Comparison of ENCODE assay signal across 8 cellular contexts in genomic region chr10:20841419-20841818, GRCh38.
"Had no signal": no experiment of that assay in that cellular context is flagged by ENCODE, and none has a peak within 500 bp of the region (broad histone marks: within the 10 kb centered on the region; RNA-seq: fewer than 3 reads in every experiment).

No MANE protein-coding gene starts in this region.

- ATAC-seq: GM12878 had no signal

- DNase-seq: GDM1, GF-D8 had no signal

- H3K4me3 ChIP-seq: GM12878 had no signal

- FAIRE-seq: G401.6, GM12878, GM12891, GM12892, GM18507, GM19239 had no signal
